12 cellular contexts compared by ENCODE assay signal in genomic region chr15:48992545-48992944, GRCh38. TPM values are rescaled to one million over a fixed set of nuclear protein-coding genes. Genes with fewer than 3 reads are reported as not detected.
DNase-seq lines count a peak whose midpoint lies in the region; ATAC-seq and TF ChIP-seq lines count a peak whose summit lies in the region.
"Had no signal": no experiment of that assay in that cellular context is flagged by ENCODE, and none has a peak within 500 bp of the region (broad histone marks: within the 10 kb centered on the region; RNA-seq: fewer than 3 reads in every experiment).

No MANE protein-coding gene starts in this region.

- peaks cover 0 to 3% of the 10 kb centered on the region in 2 donors for H3K4me1 Mint-ChIP-seq in natural killer cell treated with Interleukin-12 subunit alpha and Interleukin-12 subunit beta and Interleukin-15 and Interleukin-18, amount 100 ng/mL, for 72 hours (ENCODE audit: low read depth in 2 of 2)
- H3K4me1 Mint-ChIP-seq: CD8-positive, alpha-beta memory T cell had no signal

- no peak overlapping the region for H3K27ac Mint-ChIP-seq in natural killer cell treated with Interleukin-12 subunit alpha and Interleukin-12 subunit beta and Interleukin-15 and Interleukin-18, amount 100 ng/mL, for 72 hours

- H3K36me3 Mint-ChIP-seq in natural killer cell treated with Interleukin-12 subunit alpha and Interleukin-12 subunit beta and Interleukin-15 and Interleukin-18, amount 100 ng/mL, for 72 hours, result peaks cover 24% of the 10 kb centered on the region

- peak overlapping the region in 42 of 59 donors; percentile 1 to 76 (median 58) for H3K27ac ChIP-seq in dorsolateral prefrontal cortex
- H3K27ac ChIP-seq: PC-9 had no signal

- no peak for DNase-seq in dorsolateral prefrontal cortex
- DNase-seq in NCI-H2107 (lab: John Stamatoyannopoulos, UW), result no peak
- DNase-seq in stimulated activated CD4-positive, alpha-beta T cell treated with anti-CD3 and anti-CD28 coated beads, Interleukin-2, amount 100 ng/mL, for 48 hours, result no peak
- no peak for DNase-seq in cortex of kidney (lab: John Stamatoyannopoulos, UW)
- DNase-seq in natural killer cell treated with Interleukin-12 subunit alpha and Interleukin-12 subunit beta and Interleukin-15 and Interleukin-18, amount 100 ng/mL, for 72 hours (ENCODE audit: low spot score), result no peak
- DNase-seq: CD8-positive, alpha-beta memory T cell; foreskin fibroblast; PC-9; stimulated activated CD4-positive, alpha-beta T cell treated with anti-CD3 and anti-CD28 coated beads, Interleukin-15, amount 100 ng/mL, for 24 hours had no signal

- intact Hi-C loops in dorsolateral prefrontal cortex (cut with DNase I), result no loop called here

- H3K27me3 Mint-ChIP-seq in natural killer cell treated with Interleukin-12 subunit alpha and Interleukin-12 subunit beta and Interleukin-15 and Interleukin-18, amount 100 ng/mL, for 72 hours, result no peaks in the 10 kb centered on the region
- H3K27me3 Mint-ChIP-seq: CD8-positive, alpha-beta memory T cell had no signal

- H3K9me3 Mint-ChIP-seq in natural killer cell treated with Interleukin-12 subunit alpha and Interleukin-12 subunit beta and Interleukin-15 and Interleukin-18, amount 100 ng/mL, for 72 hours, result no peaks in the 10 kb centered on the region
- H3K9me3 Mint-ChIP-seq: CD8-positive, alpha-beta memory T cell had no signal

- H3K4me3 Mint-ChIP-seq in natural killer cell treated with Interleukin-12 subunit alpha and Interleukin-12 subunit beta and Interleukin-15 and Interleukin-18, amount 100 ng/mL, for 72 hours, result no peak overlapping the region
- H3K4me3 Mint-ChIP-seq: CD8-positive, alpha-beta memory T cell had no signal

- no peaks in the 10 kb centered on the region for H3K27me3 ChIP-seq in dorsolateral prefrontal cortex

- no peak overlapping the region for H3K4me3 ChIP-seq in dorsolateral prefrontal cortex
- H3K4me3 ChIP-seq: PC-9 had no signal

- no peak for TF ChIP-seq CTCF in dorsolateral prefrontal cortex (IDR thresholded peaks at IDR 0.05 in 54 of 56, conservative IDR thresholded peaks at IDR 0.05 in 2 of 56; ENCODE audit: low read depth in 1 of 56, partially characterized antibody in 56 of 56)

- ATAC-seq in GM18511 (IDR thresholded peaks at IDR 0.05; ENCODE audit: unreplicated experiment), result peak; percentile 84
- peak; percentile 85 for ATAC-seq in GM21825 (IDR thresholded peaks at IDR 0.05; ENCODE audit: unreplicated experiment)
- ATAC-seq in HG03565 (IDR thresholded peaks at IDR 0.05; ENCODE audit: unreplicated experiment), result peak; percentile 92
- ATAC-seq in natural killer cell treated with Interleukin-12 subunit alpha and Interleukin-12 subunit beta and Interleukin-15 and Interleukin-18, amount 100 ng/mL, for 72 hours, result no peak

RNA-seq across cellular contexts. Expression of gene SHC4, which starts 28.8 kb away (rescaled TPM):
- total RNA-seq in dorsolateral prefrontal cortex, result 10 to 100 TPM in 97 of 120 experiments, 1 to 10 TPM in 23; 4.1 to 69.2 (median 16.4) TPM
- 1 to 10 TPM in 1 of 2 donors, under 1 TPM in 1; 0.57 to 2.8 TPM for total RNA-seq in natural killer cell treated with Interleukin-12 subunit alpha and Interleukin-12 subunit beta and Interleukin-15 and Interleukin-18, amount 100 ng/mL, for 72 hours

RNA-seq across cellular contexts. Expression of gene SECISBP2L, which starts 53.7 kb away (rescaled TPM):
- 100 to 1,000 TPM; 103 to 402 (median 176) TPM for total RNA-seq in dorsolateral prefrontal cortex
- 10 to 100 TPM; 33.9 to 39.2 TPM for total RNA-seq in natural killer cell treated with Interleukin-12 subunit alpha and Interleukin-12 subunit beta and Interleukin-15 and Interleukin-18, amount 100 ng/mL, for 72 hours

Comparison
In these comparisons a context has a peak if more than half of its experiments do, and no peak if none do; other contexts are left out.
1. ATAC-seq: peak in GM18511 (single experiment), GM21825 (single experiment) and HG03565 (single experiment); none in natural killer cell treated with Interleukin-12 subunit alpha and Interleukin-12 subunit beta and Interleukin-15 and Interleukin-18, amount 100 ng/mL, for 72 hours (0 of 2).